In genomic region chr17:60600490-60601431, GRCh38 we compare ENCODE assay signal across 8 cellular contexts. TPM values are rescaled to one million over a fixed set of nuclear protein-coding genes. Genes with fewer than 3 reads are reported as not detected.
DNase-seq lines count a peak whose midpoint lies in the region; ATAC-seq lines count a peak whose summit lies in the region.

No MANE protein-coding gene starts in this region.

- DNase-seq in GM04504 (ENCODE audit: low read depth) = peak; percentile 71
- peak; percentile 22 for DNase-seq in NCI-H128 (lab: John Stamatoyannopoulos, UW; ENCODE audit: unreplicated experiment)
- peak; percentile 40 to 44 (median 40) for DNase-seq in T-helper 17 cell
- DNase-seq in right cardiac atrium = peak; percentile 69 to 84 (median 70)
- peak; percentile 85 for DNase-seq in putamen (ENCODE audit: low spot score)

- under 1% methylated on average over 69 of the region's 69 CpGs for WGBS in right cardiac atrium

- H3K27ac ChIP-seq in angular gyrus (ENCODE audit: low read depth, low read length) = peak overlapping the region; percentile 94
- peak overlapping the region; percentile 89 for H3K27ac ChIP-seq in right cardiac atrium (ENCODE audit: low read length)

- H3K4me3 Mint-ChIP-seq in T-helper 17 cell = peak overlapping the region; percentile 95

- peak overlapping the region; percentile 95 for H3K4me3 ChIP-seq in right cardiac atrium (ENCODE audit: low read length)

- H3K27me3 Mint-ChIP-seq in T-helper 17 cell = no peaks in the 10 kb centered on the region

- H3K36me3 Mint-ChIP-seq in T-helper 17 cell (ENCODE audit: low read depth) = no peaks in the 10 kb centered on the region

- intact Hi-C loops in right cardiac atrium (cut with DNase I) = loop anchor here in 1 of 4 donors (10.0 kb wide), 1 partner anchor 986 kb away; the partner anchor contains the start of gene CLTC

- no peaks in the 10 kb centered on the region for H3K9me3 ChIP-seq in T-helper 17 cell (ENCODE audit: control insufficient read depth, low read length, poor library complexity, severe bottlenecking)
- H3K9me3 ChIP-seq in right cardiac atrium (ENCODE audit: control insufficient read depth, low read length) = no peaks in the 10 kb centered on the region

- no peaks in the 10 kb centered on the region for H3K27me3 ChIP-seq in right cardiac atrium (ENCODE audit: control insufficient read depth, insufficient read depth)

- ATAC-seq in HG02642 (IDR thresholded peaks at IDR 0.05; ENCODE audit: poor library complexity, unreplicated experiment) = peak; percentile 22
- ATAC-seq in T-helper 17 cell = peak; percentile 22
- ATAC-seq in right cardiac atrium = peak; percentile 29 to 35
- ATAC-seq in GM19328 (IDR thresholded peaks at IDR 0.05; ENCODE audit: unreplicated experiment) = no peak

- peaks cover 26% of the 10 kb centered on the region for H3K4me1 Mint-ChIP-seq in T-helper 17 cell

- H3K4me1 ChIP-seq in right cardiac atrium (ENCODE audit: control insufficient read depth, insufficient read depth, low read length) = peaks cover 3% of the 10 kb centered on the region

- H3K27ac Mint-ChIP-seq in T-helper 17 cell = peak overlapping the region; percentile 95

RNA-seq across cellular contexts. Expression of gene PPM1D, which starts 0.8 kb away (rescaled TPM):
- 10 to 100 TPM; 20.0 to 24.5 TPM for total RNA-seq in T-helper 17 cell
- 1 to 10 TPM; 7.5 to 10.0 (median 8.9) TPM for total RNA-seq in right cardiac atrium
- 3.3 TPM for polyA plus RNA-seq in right cardiac atrium

Comparison
In these comparisons a context has a peak if more than half of its experiments do, and no peak if none do; other contexts are left out.
1. DNase-seq: peak in every context shown above with its lines; median percentile 85 in putamen; 71 in GM04504; 70 in right cardiac atrium; 40 in T-helper 17 cell; 22 in NCI-H128.